In genomic region chr12:98418357-98419075, GRCh38 we compare ENCODE assay signal across 8 cellular contexts.
DNase-seq lines count a peak whose midpoint lies in the region; ATAC-seq and TF ChIP-seq lines count a peak whose summit lies in the region.

No MANE protein-coding gene starts in this region.

- peaks cover 26% of the 10 kb centered on the region for H3K4me1 ChIP-seq in vagina

- CTCF ChIA-PET in AG04450 (lab: Charles Lee): interaction anchor here (0.6 to 4.5 kb wide), 15 partner anchors 10 to 580 kb away, joined by 3 to 62 read pairs (median 6); no protein-coding TSS in a partner anchor
- CTCF ChIA-PET in activated CD8-positive, alpha-beta memory T cell treated with anti-CD3 and anti-CD28 coated beads, Interleukin-2, amount 10 ng/mL, durations not matched to agents 7 days and 5 days (lab: Charles Lee): no interaction called here

- intact Hi-C loops in vagina (cut with DNase I): no loop called here

- ATAC-seq in GM21423 (IDR thresholded peaks at IDR 0.05; ENCODE audit: unreplicated experiment): peak; percentile 83
- no peak for ATAC-seq in activated CD8-positive, alpha-beta memory T cell treated with anti-CD3 and anti-CD28 coated beads, Interleukin-2, amount 10 ng/mL, durations not matched to agents 7 days and 5 days

- H3K36me3 Mint-ChIP-seq in activated CD8-positive, alpha-beta memory T cell treated with anti-CD3 and anti-CD28 coated beads, Interleukin-2, amount 10 ng/mL, durations not matched to agents 7 days and 5 days: no peaks in the 10 kb centered on the region

- H3K4me3 Mint-ChIP-seq in activated CD8-positive, alpha-beta memory T cell treated with anti-CD3 and anti-CD28 coated beads, Interleukin-2, amount 10 ng/mL, durations not matched to agents 7 days and 5 days: no peak overlapping the region

- in situ Hi-C loops in astrocyte of the spinal cord (cut with HindIII; ENCODE audit: low sequenced_read_pairs): no loop called here

- TF ChIP-seq CTCF in AG04450 (IDR thresholded peaks at IDR 0.05; ENCODE audit: low read depth, low read length) (no peak), astrocyte of the spinal cord (IDR thresholded peaks at IDR 0.05; ENCODE audit: low read depth, low read length) (no peak), kidney epithelial cell (IDR thresholded peaks at IDR 0.05; ENCODE audit: insufficient read depth, low read length, poor library complexity, severe bottlenecking) (no peak), vagina (IDR thresholded peaks at IDR 0.05) (no peak)

- H3K27ac Mint-ChIP-seq in activated CD8-positive, alpha-beta memory T cell treated with anti-CD3 and anti-CD28 coated beads, Interleukin-2, amount 10 ng/mL, durations not matched to agents 7 days and 5 days: no peak overlapping the region

- POLR2A ChIA-PET in AG04450 (lab: Yijun Ruan, JAX): interaction anchor here (0.5 to 1.4 kb wide), 6 partner anchors 21 to 1908 kb away, joined by 3 to 5 read pairs (median 3); partner anchors contain the start of gene SLC25A3

- H3K9me3 ChIP-seq in AG04450 (ENCODE audit: control insufficient read depth, insufficient read depth, low read length) (no peaks in the 10 kb centered on the region), vagina (no peaks in the 10 kb centered on the region)

- peak overlapping the region; percentile 50 for H3K4me3 ChIP-seq in AG04450 (ENCODE audit: low read depth, low read length)
- no peak overlapping the region for H3K4me3 ChIP-seq in astrocyte of the spinal cord (ENCODE audit: low read depth, low read length)
- no peak overlapping the region for H3K4me3 ChIP-seq in kidney epithelial cell (ENCODE audit: low read depth, low read length)
- H3K4me3 ChIP-seq in vagina: no peak overlapping the region

- H3K27me3 ChIP-seq in AG04450 (ENCODE audit: control insufficient read depth, insufficient read depth, low read length): no peaks in the 10 kb centered on the region
- no peaks in the 10 kb centered on the region for H3K27me3 ChIP-seq in kidney epithelial cell (ENCODE audit: control insufficient read depth, insufficient read depth, low read length)
- no peaks in the 10 kb centered on the region for H3K27me3 ChIP-seq in vagina

- no peaks in the 10 kb centered on the region for H3K36me3 ChIP-seq in kidney epithelial cell (ENCODE audit: control insufficient read depth, insufficient read depth, low read length)
- no peaks in the 10 kb centered on the region for H3K36me3 ChIP-seq in vagina

- peaks cover 9% of the 10 kb centered on the region for H3K4me1 Mint-ChIP-seq in activated CD8-positive, alpha-beta memory T cell treated with anti-CD3 and anti-CD28 coated beads, Interleukin-2, amount 10 ng/mL, durations not matched to agents 7 days and 5 days

- H3K27ac ChIP-seq in AG04450 (ENCODE audit: low read depth, low read length) (peak overlapping the region; percentile 80), vagina (peak overlapping the region; percentile 66)

- DNase-seq in AG04450 (ENCODE audit: low read depth, low spot score) (peak; percentile 83), HPDE6-E6E7 (ENCODE audit: extremely low spot score) (peak; percentile 70), astrocyte of the spinal cord (ENCODE audit: low read depth, low spot score) (peak; percentile 97), kidney epithelial cell (ENCODE audit: low read depth) (peak; percentile 90), vagina (ENCODE audit: extremely low spot score in 2 of 2) (no peak)
- DNase-seq in stimulated activated CD4-positive, alpha-beta T cell treated with anti-CD3 and anti-CD28 coated beads, Interleukin-1b, Interleukin-23, amount 100 ng/mL, for 48 hours: no peak
- DNase-seq in activated CD8-positive, alpha-beta memory T cell treated with anti-CD3 and anti-CD28 coated beads, Interleukin-2, amount 10 ng/mL, durations not matched to agents 7 days and 5 days: no peak

- no peak for TF ChIP-seq POLR2A in vagina (IDR thresholded peaks at IDR 0.05)

- H3K9me3 Mint-ChIP-seq in activated CD8-positive, alpha-beta memory T cell treated with anti-CD3 and anti-CD28 coated beads, Interleukin-2, amount 10 ng/mL, durations not matched to agents 7 days and 5 days (ENCODE audit: low read depth): no peaks in the 10 kb centered on the region

- H3K27me3 Mint-ChIP-seq in activated CD8-positive, alpha-beta memory T cell treated with anti-CD3 and anti-CD28 coated beads, Interleukin-2, amount 10 ng/mL, durations not matched to agents 7 days and 5 days: peaks cover 8% of the 10 kb centered on the region

Comparison
In these comparisons a context has a peak if more than half of its experiments do, and no peak if none do; other contexts are left out.
1. DNase-seq: peak in AG04450 (single experiment), HPDE6-E6E7 (single experiment), astrocyte of the spinal cord (single experiment) and kidney epithelial cell (single experiment); none in vagina (0 of 2), stimulated activated CD4-positive, alpha-beta T cell treated with anti-CD3 and anti-CD28 coated beads, Interleukin-1b, Interleukin-23, amount 100 ng/mL, for 48 hours (single experiment) and activated CD8-positive, alpha-beta memory T cell treated with anti-CD3 and anti-CD28 coated beads, Interleukin-2, amount 10 ng/mL, durations not matched to agents 7 days and 5 days (single experiment).